In the genomic region with DNA sequence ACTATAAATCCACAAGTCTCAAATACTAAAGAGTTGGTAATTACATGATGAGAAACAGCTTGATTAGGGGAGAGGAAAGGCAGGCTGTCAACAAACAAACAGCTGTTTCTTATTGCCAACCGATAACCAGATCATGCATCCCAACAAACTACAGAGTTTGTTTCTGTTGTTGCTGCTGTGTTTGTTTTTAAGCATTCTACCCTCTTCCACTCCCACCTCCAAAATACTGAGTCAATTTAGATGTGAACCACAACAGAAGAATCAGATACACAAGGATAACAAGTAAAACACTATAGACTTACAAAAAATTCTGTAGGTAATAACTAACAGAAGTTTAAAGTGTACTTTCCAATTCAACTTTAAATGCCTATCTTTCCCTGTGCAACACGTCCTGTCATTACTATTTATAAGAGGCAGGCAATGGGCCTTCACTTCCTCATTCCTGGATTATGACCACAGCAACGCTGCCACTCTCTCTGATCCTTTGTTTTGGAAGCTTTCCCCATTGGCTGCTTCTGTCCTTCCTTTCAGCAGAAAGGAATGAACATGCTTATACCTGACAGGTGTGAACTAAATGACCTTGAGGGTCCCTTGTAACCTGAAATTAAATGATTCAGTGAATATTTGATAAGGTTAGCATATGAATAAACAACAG, we compare ENCODE assay signal across 9 cellular contexts.
DNase-seq lines count a peak whose midpoint lies in the region; ATAC-seq and TF ChIP-seq lines count a peak whose summit lies in the region.
"Had no signal": no experiment of that assay in that cellular context is flagged by ENCODE, and none has a peak within 500 bp of the region (broad histone marks: within the 10 kb centered on the region; RNA-seq: fewer than 3 reads in every experiment).

No MANE protein-coding gene starts in this region.

- no peaks in the 10 kb centered on the region for H3K27me3 Mint-ChIP-seq in mesothelial cell of epicardium (ENCODE audit: low read depth)

- H3K27ac Mint-ChIP-seq in mesothelial cell of epicardium = peak overlapping the region; percentile 87

- no peaks in the 10 kb centered on the region for H3K9me3 Mint-ChIP-seq in mesothelial cell of epicardium

- H3K36me3 Mint-ChIP-seq in mesothelial cell of epicardium = peaks cover 5% of the 10 kb centered on the region

- TF ChIP-seq CTCF in mesothelial cell of epicardium (IDR thresholded peaks at IDR 0.05; ENCODE audit: unreplicated experiment) = no peak

- H3K4me1 Mint-ChIP-seq in mesothelial cell of epicardium = peaks cover 24% of the 10 kb centered on the region

- DNase-seq in DMS153 (lab: John Stamatoyannopoulos, UW) (peak; percentile 75), NCI-H2107 treated with DMSO at 0.1 percent for 48 hours (lab: John Stamatoyannopoulos, UW; ENCODE audit: unreplicated experiment) (peak; percentile 35), dedifferentiated amniotic fluid mesenchymal stem cell (ENCODE audit: extremely low spot score) (peak; percentile 73), mesothelial cell of epicardium (ENCODE audit: low spot score in 2 of 2, unreplicated experiment in 2 of 2) (no peak), NCI-H1694 treated with DMSO at 0.1 percent for 48 hours (lab: John Stamatoyannopoulos, UW) (no peak), C1 segment of cervical spinal cord (lab: John Stamatoyannopoulos, UW) (no peak)
- DNase-seq: NK-92 treated with Interleukin-12 subunit alpha and Interleukin-12 subunit beta, amount 100 ng/mL, for 24 hours had no signal

- ATAC-seq in GM21576 (IDR thresholded peaks at IDR 0.05; ENCODE audit: unreplicated experiment) (no peak), HG03039 (IDR thresholded peaks at IDR 0.05; ENCODE audit: unreplicated experiment) (no peak)

- H3K4me3 Mint-ChIP-seq in mesothelial cell of epicardium = no peak overlapping the region

Comparison
In these comparisons a context has a peak if more than half of its experiments do, and no peak if none do; other contexts are left out.
1. DNase-seq: peak in DMS153 (single experiment), NCI-H2107 treated with DMSO at 0.1 percent for 48 hours (single experiment) and dedifferentiated amniotic fluid mesenchymal stem cell (single experiment); none in mesothelial cell of epicardium (0 of 2), NCI-H1694 treated with DMSO at 0.1 percent for 48 hours (single experiment) and C1 segment of cervical spinal cord (0 of 14).